9 cellular contexts compared by ENCODE assay signal in genomic region chr3:131794766-131795381, GRCh38.
DNase-seq lines count a peak whose midpoint lies in the region; ATAC-seq, FAIRE-seq and TF ChIP-seq lines count a peak whose summit lies in the region.
"Had no signal": no experiment of that assay in that cellular context is flagged by ENCODE, and none has a peak within 500 bp of the region (broad histone marks: within the 10 kb centered on the region; RNA-seq: fewer than 3 reads in every experiment).

No MANE protein-coding gene starts in this region.

- H4K20me1 ChIP-seq in astrocyte (ENCODE audit: insufficient read depth, low read length) (no peaks in the 10 kb centered on the region), hepatocyte (ENCODE audit: insufficient read depth, poor library complexity, severe bottlenecking) (no peaks in the 10 kb centered on the region)

- no peak overlapping the region for H3K27ac ChIP-seq in astrocyte (ENCODE audit: low read depth, low read length)
- peak overlapping the region; percentile 36 for H3K27ac ChIP-seq in hepatocyte

- DNase-seq in DMS 273 (lab: John Stamatoyannopoulos, UW; ENCODE audit: unreplicated experiment): peak; percentile 74
- peak; percentile 44 for DNase-seq in NCI-H2196 treated with DMSO at 0.1 percent for 48 hours (lab: John Stamatoyannopoulos, UW; ENCODE audit: unreplicated experiment)
- DNase-seq in astrocyte (ENCODE audit: low read depth): peak; percentile 34
- peak; percentile 70 for DNase-seq in hepatocyte (ENCODE audit: low spot score)
- peak; percentile 15 for DNase-seq in skeletal muscle cell (ENCODE audit: low read depth)
- no peak for DNase-seq in activated CD8-positive, alpha-beta memory T cell treated with anti-CD3 and anti-CD28 coated beads, Interleukin-2, amount 50 U/mL, for 4 hours

- H3K9me2 ChIP-seq in hepatocyte (replicated peaks; ENCODE audit: insufficient read depth): no peaks in the 10 kb centered on the region

- H2AFZ ChIP-seq in astrocyte (ENCODE audit: low read depth, low read length) (no peak overlapping the region), hepatocyte (no peak overlapping the region)

- no peaks in the 10 kb centered on the region for H3K27me3 ChIP-seq in astrocyte (ENCODE audit: insufficient read depth, low read length)
- H3K27me3 ChIP-seq in hepatocyte: peaks cover 5% of the 10 kb centered on the region

- peak; percentile 93 for TF ChIP-seq CTCF in astrocyte (IDR thresholded peaks at IDR 0.05; ENCODE audit: insufficient read depth, low read depth, low read length)
- TF ChIP-seq CTCF in hepatocyte (IDR thresholded peaks at IDR 0.05; ENCODE audit: poor library complexity): peak; percentile 87

- peak; percentile 43 for FAIRE-seq in astrocyte (lab: Jason Lieb, UNC)

- no peaks in the 10 kb centered on the region for H3K36me3 Mint-ChIP-seq in astrocyte (ENCODE audit: low read depth, unreplicated experiment)

- WGBS in hepatocyte (ENCODE audit: low lambda C conversion rate, missing lambda C conversion rate): 35% methylated on average over 5 of the region's 5 CpGs

- no peaks in the 10 kb centered on the region for H3K9me3 Mint-ChIP-seq in astrocyte (ENCODE audit: unreplicated experiment)
- H3K9me3 Mint-ChIP-seq: stimulated activated naive CD8-positive, alpha-beta T cell treated with anti-CD3 and anti-CD28 coated beads, Interleukin-15, Interleukin-2, amounts not matched to agents 100 ng/mL and 50 ng/mL, for 24 hours had no signal

- no peak overlapping the region for H3K9ac ChIP-seq in astrocyte (ENCODE audit: low read length)

- ATAC-seq in GM18861 (IDR thresholded peaks at IDR 0.05; ENCODE audit: unreplicated experiment) (peak; percentile 36), HG03095 (IDR thresholded peaks at IDR 0.05; ENCODE audit: unreplicated experiment) (peak; percentile 52)

- H3K27me3 Mint-ChIP-seq in astrocyte (ENCODE audit: low read depth, unreplicated experiment): no peaks in the 10 kb centered on the region

- H3K79me2 ChIP-seq in astrocyte (ENCODE audit: insufficient read depth, low read length) (no peaks in the 10 kb centered on the region), hepatocyte (no peaks in the 10 kb centered on the region)

- H3K36me3 ChIP-seq in astrocyte (ENCODE audit: insufficient read depth, low read length) (no peaks in the 10 kb centered on the region), hepatocyte (replicated peaks; ENCODE audit: insufficient read depth, low read depth) (no peaks in the 10 kb centered on the region)

- H3K4me3 ChIP-seq in astrocyte (ENCODE audit: insufficient read depth, low read depth, low read length) (no peak overlapping the region), hepatocyte (no peak overlapping the region), skeletal muscle cell (ENCODE audit: low read depth, low read length) (no peak overlapping the region)

- H3K4me2 ChIP-seq in astrocyte (ENCODE audit: low read length) (no peak overlapping the region), hepatocyte (peak overlapping the region; percentile 42)

- no peaks in the 10 kb centered on the region for H3K4me1 ChIP-seq in astrocyte (ENCODE audit: insufficient read depth, low read length)
- H3K4me1 ChIP-seq in hepatocyte (ENCODE audit: insufficient read depth): no peaks in the 10 kb centered on the region

- no peak overlapping the region for H3K4me3 Mint-ChIP-seq in astrocyte (ENCODE audit: unreplicated experiment)
- H3K4me3 Mint-ChIP-seq: stimulated activated naive CD8-positive, alpha-beta T cell treated with anti-CD3 and anti-CD28 coated beads, Interleukin-15, Interleukin-2, amounts not matched to agents 100 ng/mL and 50 ng/mL, for 24 hours had no signal

- H3K4me1 Mint-ChIP-seq in astrocyte (ENCODE audit: low read depth, unreplicated experiment): peaks cover 21% of the 10 kb centered on the region

- no peak overlapping the region for H3K27ac Mint-ChIP-seq in astrocyte (ENCODE audit: unreplicated experiment)
- H3K27ac Mint-ChIP-seq: stimulated activated naive CD8-positive, alpha-beta T cell treated with anti-CD3 and anti-CD28 coated beads, Interleukin-15, Interleukin-2, amounts not matched to agents 100 ng/mL and 50 ng/mL, for 24 hours had no signal

- no peaks in the 10 kb centered on the region for H3K9me3 ChIP-seq in astrocyte (ENCODE audit: insufficient read depth, low read depth, low read length)
- H3K9me3 ChIP-seq in hepatocyte (ENCODE audit: low read depth): no peaks in the 10 kb centered on the region
